In the genomic region with DNA sequence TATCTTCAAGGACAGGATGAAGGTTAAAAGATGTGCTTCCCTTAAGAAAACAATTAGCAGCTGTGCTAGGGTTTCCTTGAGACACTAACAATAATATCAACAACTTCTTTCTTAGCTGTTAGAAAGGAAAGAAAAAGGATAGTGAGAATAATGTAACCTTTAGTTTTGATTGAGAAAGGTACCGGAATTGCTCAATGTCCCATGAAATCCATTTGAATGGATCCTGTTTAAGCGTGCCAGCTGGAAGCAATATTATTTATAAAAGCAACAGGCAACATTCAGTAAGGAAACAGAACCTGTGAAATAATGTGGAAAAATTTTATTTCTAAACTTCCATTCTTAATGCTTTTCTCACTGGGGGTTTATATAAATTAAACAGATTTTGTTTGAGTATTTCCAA, we compare ENCODE assay signal across 27 cellular contexts.
DNase-seq lines count a peak whose midpoint lies in the region; ATAC-seq and TF ChIP-seq lines count a peak whose summit lies in the region.
"Had no signal": no experiment of that assay in that cellular context is flagged by ENCODE, and none has a peak within 500 bp of the region (broad histone marks: within the 10 kb centered on the region; RNA-seq: fewer than 3 reads in every experiment).

No MANE protein-coding gene starts in this region.

- no peak overlapping the region for H3K4me3 ChIP-seq in AG10803 (ENCODE audit: low read length)
- H3K4me3 ChIP-seq in fibroblast of the aortic adventitia (ENCODE audit: low read depth, low read length): no peak overlapping the region
- no peak overlapping the region for H3K4me3 ChIP-seq in GM23338
- H3K4me3 ChIP-seq: PC-9, SJCRH30 had no signal

- no peak overlapping the region for H3K4me2 ChIP-seq in GM23338
- H3K4me2 ChIP-seq: PC-9 had no signal

- peaks cover 8% of the 10 kb centered on the region; the same call in 1 of the 2 replicates for H3K9me2 ChIP-seq in GM23338 (ENCODE audit: insufficient read depth)

- peaks cover 5% of the 10 kb centered on the region; the same call in 2 of the 3 replicates for H3K4me1 Mint-ChIP-seq in GM23338
- H3K4me1 Mint-ChIP-seq: CD4-positive, alpha-beta memory T cell had no signal

- no peaks in the 10 kb centered on the region for H3K36me3 ChIP-seq in GM23338 (ENCODE audit: insufficient read depth)
- H3K36me3 ChIP-seq: SJCRH30 had no signal

- no peaks in the 10 kb centered on the region for H3K79me2 ChIP-seq in GM23338 (replicated peaks; ENCODE audit: insufficient read depth)

- no peaks in the 10 kb centered on the region for H3K27me3 ChIP-seq in GM23338 (ENCODE audit: insufficient read depth)
- H3K27me3 ChIP-seq: SJCRH30 had no signal

- H3K4me3 Mint-ChIP-seq in GM23338: no peak overlapping the region
- H3K4me3 Mint-ChIP-seq: CD4-positive, alpha-beta memory T cell had no signal

- no peaks in the 10 kb centered on the region for H3K9me3 Mint-ChIP-seq in GM23338
- H3K9me3 Mint-ChIP-seq: CD4-positive, alpha-beta memory T cell had no signal

- H3K4me1 ChIP-seq in GM23338 (ENCODE audit: insufficient read depth): no peaks in the 10 kb centered on the region
- H3K4me1 ChIP-seq: SJCRH30 had no signal

- no peaks in the 10 kb centered on the region for H3F3A ChIP-seq in GM23338 (replicated peaks; ENCODE audit: low read depth)

- intact Hi-C loops in sciatic nerve (cut with DNase I): no loop called here

- ATAC-seq in sciatic nerve (peak; percentile 91), GM23338 (no peak), HG02588 (IDR thresholded peaks at IDR 0.05; ENCODE audit: unreplicated experiment) (no peak), GM19397 (IDR thresholded peaks at IDR 0.05; ENCODE audit: unreplicated experiment) (no peak)
- ATAC-seq: Right ventricle myocardium inferior, SK-N-SH treated with all-trans-retinoic acid at 6 μM for 48 hours had no signal

- DNase-seq in AG10803 (ENCODE audit: low read depth) (peak; percentile 20), astrocyte of the hippocampus (ENCODE audit: low read depth, low spot score) (peak; percentile 28), fibroblast of the aortic adventitia (ENCODE audit: low read depth) (peak; percentile 34), sciatic nerve (ENCODE audit: low spot score) (no peak), GM23338 (ENCODE audit: low spot score) (no peak)
- no peak for DNase-seq in activated naive CD4-positive, alpha-beta T cell treated with anti-CD3 and anti-CD28 coated beads, Interleukin-2, amount 50 U/mL, for 16 hours
- DNase-seq: C1 segment of cervical spinal cord; CD4-positive, alpha-beta memory T cell; DMS 273 treated with DMSO at 0.1 percent for 48 hours; DMS79; EL; GDM1; H7; IMR-90; KG1; NCI-H1048; NCI-H1417; NCI-H1694; NCI-H2081; NCI-H2227 treated with DMSO at 0.1 percent for 48 hours; NCI-H526 treated with DMSO at 0.1 percent for 48 hours; PC-9; SJCRH30 had no signal

- H3K36me3 Mint-ChIP-seq in GM23338 (ENCODE audit: low read depth): no peaks in the 10 kb centered on the region
- H3K36me3 Mint-ChIP-seq: CD4-positive, alpha-beta memory T cell had no signal

- H3K27ac Mint-ChIP-seq in GM23338: no peak overlapping the region
- H3K27ac Mint-ChIP-seq: CD4-positive, alpha-beta memory T cell had no signal

- H2AFZ ChIP-seq in GM23338: no peak overlapping the region
- H2AFZ ChIP-seq: PC-9 had no signal

- no peaks in the 10 kb centered on the region for H4K20me1 ChIP-seq in GM23338 (replicated peaks; ENCODE audit: insufficient read depth)

- H3K27ac ChIP-seq in GM23338 (ENCODE audit: low read depth): no peak overlapping the region
- H3K27ac ChIP-seq: PC-9, SJCRH30 had no signal

- TF ChIP-seq CTCF in AG10803 (conservative IDR thresholded peaks at IDR 0.05; ENCODE audit: low read length): no peak
- no peak for TF ChIP-seq CTCF in fibroblast of the aortic adventitia (IDR thresholded peaks at IDR 0.05; ENCODE audit: insufficient read depth, low read length)
- TF ChIP-seq CTCF in GM23338 (conservative IDR thresholded peaks at IDR 0.05; ENCODE audit: low read depth in 2 of 2): no peak

- no peaks in the 10 kb centered on the region for H3K27me3 Mint-ChIP-seq in GM23338 (ENCODE audit: insufficient read depth, low read depth, poor library complexity)

TF ChIP-seq in GM23338, 12 proteins besides CTCF, POLR2A, EP300 and RAD21 (continues in another document):
- no peak for TF ChIP-seq STAT1 (IDR thresholded peaks at IDR 0.05; ENCODE audit: unreplicated experiment)
- TF ChIP-seq EZH2 (IDR thresholded peaks at IDR 0.05; ENCODE audit: low read depth, unreplicated experiment): no peak
- TF ChIP-seq ZNF331 (CRISPR knock-in tag; IDR thresholded peaks at IDR 0.05; ENCODE audit: low read depth): no peak
- TF ChIP-seq ZNF114 (CRISPR knock-in tag; IDR thresholded peaks at IDR 0.05): no peak
- no peak for TF ChIP-seq EZH2phosphoT487 (IDR thresholded peaks at IDR 0.05; ENCODE audit: unreplicated experiment)
- TF ChIP-seq JUNB (IDR thresholded peaks at IDR 0.05; ENCODE audit: unreplicated experiment): no peak
- TF ChIP-seq, protein P1, sequence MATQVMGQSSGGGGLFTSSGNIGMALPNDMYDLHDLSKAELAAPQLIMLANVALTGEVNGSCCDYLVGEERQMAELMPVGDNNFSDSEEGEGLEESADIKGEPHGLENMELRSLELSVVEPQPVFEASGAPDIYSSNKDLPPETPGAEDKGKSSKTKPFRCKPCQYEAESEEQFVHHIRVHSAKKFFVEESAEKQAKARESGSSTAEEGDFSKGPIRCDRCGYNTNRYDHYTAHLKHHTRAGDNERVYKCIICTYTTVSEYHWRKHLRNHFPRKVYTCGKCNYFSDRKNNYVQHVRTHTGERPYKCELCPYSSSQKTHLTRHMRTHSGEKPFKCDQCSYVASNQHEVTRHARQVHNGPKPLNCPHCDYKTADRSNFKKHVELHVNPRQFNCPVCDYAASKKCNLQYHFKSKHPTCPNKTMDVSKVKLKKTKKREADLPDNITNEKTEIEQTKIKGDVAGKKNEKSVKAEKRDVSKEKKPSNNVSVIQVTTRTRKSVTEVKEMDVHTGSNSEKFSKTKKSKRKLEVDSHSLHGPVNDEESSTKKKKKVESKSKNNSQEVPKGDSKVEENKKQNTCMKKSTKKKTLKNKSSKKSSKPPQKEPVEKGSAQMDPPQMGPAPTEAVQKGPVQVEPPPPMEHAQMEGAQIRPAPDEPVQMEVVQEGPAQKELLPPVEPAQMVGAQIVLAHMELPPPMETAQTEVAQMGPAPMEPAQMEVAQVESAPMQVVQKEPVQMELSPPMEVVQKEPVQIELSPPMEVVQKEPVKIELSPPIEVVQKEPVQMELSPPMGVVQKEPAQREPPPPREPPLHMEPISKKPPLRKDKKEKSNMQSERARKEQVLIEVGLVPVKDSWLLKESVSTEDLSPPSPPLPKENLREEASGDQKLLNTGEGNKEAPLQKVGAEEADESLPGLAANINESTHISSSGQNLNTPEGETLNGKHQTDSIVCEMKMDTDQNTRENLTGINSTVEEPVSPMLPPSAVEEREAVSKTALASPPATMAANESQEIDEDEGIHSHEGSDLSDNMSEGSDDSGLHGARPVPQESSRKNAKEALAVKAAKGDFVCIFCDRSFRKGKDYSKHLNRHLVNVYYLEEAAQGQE (IDR thresholded peaks at IDR 0.05; ENCODE audit: unreplicated experiment): no peak
- TF ChIP-seq NANOG (IDR thresholded peaks at IDR 0.05; ENCODE audit: borderline replicate concordance): no peak
- no peak for TF ChIP-seq CREB1 (CRISPR knock-in tag; IDR thresholded peaks at IDR 0.05; ENCODE audit: low read depth)

Comparison
In these comparisons a context has a peak if more than half of its experiments do, and no peak if none do; other contexts are left out.
1. DNase-seq: peak in AG10803 (single experiment), astrocyte of the hippocampus (single experiment) and fibroblast of the aortic adventitia (single experiment); none in sciatic nerve (single experiment), GM23338 (single experiment) and activated naive CD4-positive, alpha-beta T cell treated with anti-CD3 and anti-CD28 coated beads, Interleukin-2, amount 50 U/mL, for 16 hours (single experiment).